In genomic region chr13:99446242-99446641, GRCh38 we compare ENCODE assay signal across 18 cellular contexts. TPM values are rescaled to one million over a fixed set of nuclear protein-coding genes. Genes with fewer than 3 reads are reported as not detected.
DNase-seq lines count a peak whose midpoint lies in the region; ATAC-seq and TF ChIP-seq lines count a peak whose summit lies in the region.
"Had no signal": no experiment of that assay in that cellular context is flagged by ENCODE, and none has a peak within 500 bp of the region (broad histone marks: within the 10 kb centered on the region; RNA-seq: fewer than 3 reads in every experiment).

No MANE protein-coding gene starts in this region.

- CTCF ChIA-PET in MCF 10A (lab: Yijun Ruan, JAX), result interaction anchor here (0.6 to 1.9 kb wide), 3 partner anchors 10 to 428 kb away, joined by 5 to 8 read pairs (median 5); no protein-coding TSS in a partner anchor
- CTCF ChIA-PET in CD8-positive, alpha-beta T cell (lab: Charles Lee), result interaction anchor here (0.6 to 14.9 kb wide), 5 partner anchors 9 to 270 kb away, joined by 3 to 402 read pairs (median 3); no protein-coding TSS in a partner anchor

- no peaks in the 10 kb centered on the region for H3K79me2 ChIP-seq in OCI-LY3 (ENCODE audit: low read length)

- H3K4me3 Mint-ChIP-seq in MCF 10A (ENCODE audit: unreplicated experiment) (no peak overlapping the region), endothelial cell (ENCODE audit: unreplicated experiment) (no peak overlapping the region), type B pancreatic cell (no peak overlapping the region)
- H3K4me3 Mint-ChIP-seq in CD8-positive, alpha-beta T cell, result no peak overlapping the region
- H3K4me3 Mint-ChIP-seq: activated naive CD8-positive, alpha-beta T cell treated with anti-CD3 and anti-CD28 coated beads, Interleukin-2, amount 50 U/mL, for 24 hours; activated T-helper 17 cell treated with anti-CD3 and anti-CD28 coated beads, Interleukin-2, amount 50 U/mL, for 72 hours had no signal

- H3K9me3 ChIP-seq in breast epithelium (no peaks in the 10 kb centered on the region), OCI-LY3 (ENCODE audit: insufficient read depth, low read length) (no peaks in the 10 kb centered on the region)
- no peaks in the 10 kb centered on the region for H3K9me3 ChIP-seq in CD8-positive, alpha-beta T cell (ENCODE audit: low read length)
- H3K9me3 ChIP-seq: gastroesophageal sphincter, SJCRH30 had no signal

- H3K36me3 ChIP-seq in breast epithelium (no peaks in the 10 kb centered on the region), OCI-LY3 (replicated peaks; ENCODE audit: low read depth, low read length) (no peaks in the 10 kb centered on the region)
- no peaks in the 10 kb centered on the region for H3K36me3 ChIP-seq in CD8-positive, alpha-beta T cell (ENCODE audit: insufficient read depth, low read length)
- H3K36me3 ChIP-seq: gastroesophageal sphincter, SJCRH30 had no signal

- H3K4me1 ChIP-seq in breast epithelium (no peaks in the 10 kb centered on the region), OCI-LY3 (ENCODE audit: low read length) (peaks cover 14% of the 10 kb centered on the region)
- H3K4me1 ChIP-seq in CD8-positive, alpha-beta T cell (ENCODE audit: insufficient read depth, low read length), result no peaks in the 10 kb centered on the region
- H3K4me1 ChIP-seq: gastroesophageal sphincter, SJCRH30 had no signal

- TF ChIP-seq POLR2A in breast epithelium (IDR thresholded peaks at IDR 0.05), result no peak

- H3K9me3 Mint-ChIP-seq in MCF 10A (ENCODE audit: unreplicated experiment) (no peaks in the 10 kb centered on the region), endothelial cell (ENCODE audit: unreplicated experiment) (no peaks in the 10 kb centered on the region), type B pancreatic cell (no peaks in the 10 kb centered on the region)
- H3K9me3 Mint-ChIP-seq in CD8-positive, alpha-beta T cell, result no peaks in the 10 kb centered on the region
- H3K9me3 Mint-ChIP-seq: activated naive CD8-positive, alpha-beta T cell treated with anti-CD3 and anti-CD28 coated beads, Interleukin-2, amount 50 U/mL, for 24 hours; activated T-helper 17 cell treated with anti-CD3 and anti-CD28 coated beads, Interleukin-2, amount 50 U/mL, for 72 hours had no signal

- no peaks in the 10 kb centered on the region for H3K4me1 Mint-ChIP-seq in MCF 10A (ENCODE audit: insufficient read depth, unreplicated experiment)
- H3K4me1 Mint-ChIP-seq in endothelial cell (ENCODE audit: unreplicated experiment), result no peaks in the 10 kb centered on the region
- peaks cover 3% of the 10 kb centered on the region for H3K4me1 Mint-ChIP-seq in type B pancreatic cell (ENCODE audit: unreplicated experiment)
- H3K4me1 Mint-ChIP-seq in CD8-positive, alpha-beta T cell (ENCODE audit: low read depth), result no peaks in the 10 kb centered on the region

- no peak for ATAC-seq in CD8-positive, alpha-beta T cell
- ATAC-seq: activated CD4-positive, CD25-positive, alpha-beta regulatory T cell treated with anti-CD3 and anti-CD28 coated beads, Interleukin-2, amount 50 U/mL, for 24 hours; activated naive CD8-positive, alpha-beta T cell treated with anti-CD3 and anti-CD28 coated beads, Interleukin-2, amount 50 U/mL, for 24 hours; activated T-helper 17 cell treated with anti-CD3 and anti-CD28 coated beads, Interleukin-2, amount 50 U/mL, for 72 hours; gastroesophageal sphincter had no signal

- no peak overlapping the region for H3K4me2 ChIP-seq in OCI-LY3 (ENCODE audit: low read length)

- H3K27ac Mint-ChIP-seq in MCF 10A (ENCODE audit: low read depth, unreplicated experiment) (no peak overlapping the region), endothelial cell (ENCODE audit: unreplicated experiment) (no peak overlapping the region), type B pancreatic cell (no peak overlapping the region)
- H3K27ac Mint-ChIP-seq in CD8-positive, alpha-beta T cell, result no peak overlapping the region
- H3K27ac Mint-ChIP-seq: activated naive CD8-positive, alpha-beta T cell treated with anti-CD3 and anti-CD28 coated beads, Interleukin-2, amount 50 U/mL, for 24 hours; activated T-helper 17 cell treated with anti-CD3 and anti-CD28 coated beads, Interleukin-2, amount 50 U/mL, for 72 hours had no signal

- H3K27me3 Mint-ChIP-seq in MCF 10A (ENCODE audit: insufficient read depth, unreplicated experiment) (peaks cover 17% of the 10 kb centered on the region), endothelial cell (ENCODE audit: unreplicated experiment) (peaks cover 2% of the 10 kb centered on the region), type B pancreatic cell (peaks cover 12% of the 10 kb centered on the region)
- H3K27me3 Mint-ChIP-seq in CD8-positive, alpha-beta T cell (ENCODE audit: low read depth), result no peaks in the 10 kb centered on the region

- TF ChIP-seq CTCF in MCF 10A (IDR thresholded peaks at IDR 0.05; ENCODE audit: unreplicated experiment) (no peak), breast epithelium (IDR thresholded peaks at IDR 0.05) (no peak), OCI-LY3 (IDR thresholded peaks at IDR 0.05; ENCODE audit: low read depth, low read length) (peak; percentile 34), endothelial cell (IDR thresholded peaks at IDR 0.05; ENCODE audit: unreplicated experiment) (peak; percentile 13), type B pancreatic cell (conservative IDR thresholded peaks at IDR 0.05) (peak; percentile 36)
- TF ChIP-seq CTCF in CD8-positive, alpha-beta T cell (IDR thresholded peaks at IDR 0.05), result no peak

- POLR2A ChIA-PET in MCF 10A (lab: Yijun Ruan, JAX), result interaction anchor here (0.9 kb wide), 1 partner anchor 56 kb away, joined by 3 read pairs; no protein-coding TSS in a partner anchor
- POLR2A ChIA-PET in CD8-positive, alpha-beta T cell (lab: Charles Lee), result no interaction called here

- H3K27ac ChIP-seq in breast epithelium (no peak overlapping the region), OCI-LY3 (ENCODE audit: low read length) (no peak overlapping the region)
- no peak overlapping the region for H3K27ac ChIP-seq in CD8-positive, alpha-beta T cell (ENCODE audit: low read depth, low read length)
- H3K27ac ChIP-seq: gastroesophageal sphincter, SJCRH30 had no signal

- H4K20me1 ChIP-seq in OCI-LY3 (ENCODE audit: insufficient read depth, low read length), result no peaks in the 10 kb centered on the region

- no peak overlapping the region for H2AFZ ChIP-seq in OCI-LY3 (ENCODE audit: low read depth, low read length)

- no peaks in the 10 kb centered on the region for H3K36me3 Mint-ChIP-seq in MCF 10A (ENCODE audit: insufficient read depth, unreplicated experiment)
- H3K36me3 Mint-ChIP-seq in endothelial cell (ENCODE audit: low read depth, unreplicated experiment), result no peaks in the 10 kb centered on the region
- H3K36me3 Mint-ChIP-seq in type B pancreatic cell, result no peaks in the 10 kb centered on the region
- no peaks in the 10 kb centered on the region for H3K36me3 Mint-ChIP-seq in CD8-positive, alpha-beta T cell

- H3K27me3 ChIP-seq in breast epithelium, result peaks cover 0 to 3% of the 10 kb centered on the region in 2 donors
- H3K27me3 ChIP-seq in OCI-LY3 (ENCODE audit: low read depth, low read length), result peaks cover 12% of the 10 kb centered on the region
- H3K27me3 ChIP-seq in CD8-positive, alpha-beta T cell (ENCODE audit: insufficient read depth, low read length), result no peaks in the 10 kb centered on the region
- H3K27me3 ChIP-seq: SJCRH30 had no signal

- H3K4me3 ChIP-seq in breast epithelium (no peak overlapping the region), OCI-LY3 (ENCODE audit: low read length) (no peak overlapping the region)
- H3K4me3 ChIP-seq in CD8-positive, alpha-beta T cell (ENCODE audit: low read depth, low read length), result no peak overlapping the region
- H3K4me3 ChIP-seq: gastroesophageal sphincter, SJCRH30 had no signal

- DNase-seq in MCF 10A (ENCODE audit: unreplicated experiment) (peak; percentile 12), breast epithelium (ENCODE audit: low spot score in 2 of 2) (no peak), endothelial cell (ENCODE audit: low spot score) (no peak), type B pancreatic cell (ENCODE audit: extremely low spot score, unreplicated experiment) (no peak), NCI-H1930 (lab: John Stamatoyannopoulos, UW) (no peak), mesenteric fat pad (ENCODE audit: low spot score) (no peak)
- no peak for DNase-seq in CD8-positive, alpha-beta T cell
- DNase-seq: activated naive CD8-positive, alpha-beta T cell treated with anti-CD3 and anti-CD28 coated beads, Interleukin-2, amount 50 U/mL, for 24 hours; COR-L47; dermis blood vessel endothelial cell; erythroblast; NCI-H1436; OCI-M1; SJCRH30 had no signal

- intact Hi-C loops in MCF 10A (cut with micrococcal nuclease) (loop anchor here (10.0 kb wide), 2 partner anchors 469 to 789 kb away; no protein-coding TSS in a partner anchor), breast epithelium (cut with DNase I; ENCODE audit: low total_unique reads) (no loop called here)
- intact Hi-C loops in CD8-positive, alpha-beta T cell (cut with DNase I, micrococcal nuclease), result loop anchor here in 1 of 2 experiments (10.0 kb wide), 1 partner anchor 459 kb away; no protein-coding TSS in a partner anchor

- no TSS peak for BruUV-seq in MCF 10A (replicated peaks; lab: Mats Ljungman, UMichigan)

- no peak overlapping the region for H3K9ac ChIP-seq in OCI-LY3 (ENCODE audit: low read length)

RNA-seq across cellular contexts. Expression of gene TM9SF2, which starts 55.0 kb away (rescaled TPM):
- total RNA-seq in MCF 10A (2022) (71.1 and 77.0 TPM in 2 replicates), breast epithelium (100 to 1,000 TPM in 2 of 3 donors, 10 to 100 TPM in 1; 95.1 to 155 (median 107) TPM), endothelial cell (ENCODE audit: unreplicated experiment) (128 TPM), type B pancreatic cell (ENCODE audit: low replicate concordance) (113 and 168 TPM in 2 replicates), mesenteric fat pad (91.4 TPM)
- 10 to 100 TPM; 42.7 to 47.5 TPM for total RNA-seq in CD8-positive, alpha-beta T cell

Comparison
In these comparisons a context has a peak if more than half of its experiments do, and no peak if none do; other contexts are left out.
1. CTCF ChIP-seq: peak in OCI-LY3 (single experiment), endothelial cell (single experiment) and type B pancreatic cell (single experiment); none in MCF 10A (single experiment), breast epithelium (0 of 3) and CD8-positive, alpha-beta T cell (single experiment).